In the genomic region with DNA sequence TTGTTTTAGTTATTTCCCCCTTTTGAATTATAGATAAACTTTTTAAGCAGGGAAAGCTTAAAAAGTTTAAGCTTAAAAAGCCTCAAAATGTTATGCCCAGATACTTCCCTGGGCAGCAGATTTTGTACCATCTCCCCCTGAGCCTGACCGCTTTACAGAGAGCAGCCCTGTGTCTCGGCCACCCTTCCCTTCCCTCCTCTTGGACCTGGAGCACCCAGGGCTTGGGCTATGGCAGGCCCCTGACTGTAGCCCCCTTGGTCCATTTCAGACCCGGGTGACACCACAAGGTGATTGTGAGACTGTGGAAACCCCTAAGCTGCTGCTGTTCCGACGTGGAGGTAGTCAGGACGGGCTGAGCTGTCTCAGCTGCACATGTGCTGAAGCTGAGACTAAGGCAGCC, we compare ENCODE assay signal across 1 cellular context.
TF ChIP-seq lines count a peak whose summit lies in the region.

No MANE protein-coding gene starts in this region.

TF ChIP-seq in IMR-90, 13 proteins besides CTCF, POLR2A, EP300 and RAD21 (continued from another document):
- no peak for TF ChIP-seq MAZ (IDR thresholded peaks at IDR 0.05; ENCODE audit: borderline replicate concordance, low read depth, low read length)
- TF ChIP-seq, protein P1, sequence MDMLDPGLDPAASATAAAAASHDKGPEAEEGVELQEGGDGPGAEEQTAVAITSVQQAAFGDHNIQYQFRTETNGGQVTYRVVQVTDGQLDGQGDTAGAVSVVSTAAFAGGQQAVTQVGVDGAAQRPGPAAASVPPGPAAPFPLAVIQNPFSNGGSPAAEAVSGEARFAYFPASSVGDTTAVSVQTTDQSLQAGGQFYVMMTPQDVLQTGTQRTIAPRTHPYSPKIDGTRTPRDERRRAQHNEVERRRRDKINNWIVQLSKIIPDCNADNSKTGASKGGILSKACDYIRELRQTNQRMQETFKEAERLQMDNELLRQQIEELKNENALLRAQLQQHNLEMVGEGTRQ (IDR thresholded peaks at IDR 0.05; ENCODE audit: low read depth, low read length) = no peak
- no peak for TF ChIP-seq CHD1 (IDR thresholded peaks at IDR 0.05; ENCODE audit: low read depth, low read length)
- TF ChIP-seq MAFK (IDR thresholded peaks at IDR 0.05; ENCODE audit: low read depth, low read length) = no peak
- no peak for TF ChIP-seq RCOR1 (IDR thresholded peaks at IDR 0.05; ENCODE audit: insufficient replicate concordance, low read length)
